In genomic region chr17:9072626-9073339, GRCh38 we compare ENCODE assay signal across 15 cellular contexts. TPM values are rescaled to one million over a fixed set of nuclear protein-coding genes. Genes with fewer than 3 reads are reported as not detected.
DNase-seq lines count a peak whose midpoint lies in the region; ATAC-seq and TF ChIP-seq lines count a peak whose summit lies in the region.
"Had no signal": no experiment of that assay in that cellular context is flagged by ENCODE, and none has a peak within 500 bp of the region (broad histone marks: within the 10 kb centered on the region; RNA-seq: fewer than 3 reads in every experiment).

No MANE protein-coding gene starts in this region.

- no peaks in the 10 kb centered on the region for H3K27me3 ChIP-seq in prostate gland (replicated peaks; ENCODE audit: insufficient read depth)

- peaks cover 47% of the 10 kb centered on the region for H3K9me3 Mint-ChIP-seq in HFFc6
- H3K9me3 Mint-ChIP-seq in stimulated activated memory B cell treated with anti-CD40 and anti-IgM and Interleukin-4, amounts not matched to agents 10 μg/mL and 1 μg/mL and 100 μg/mL, for 72 hours: no peaks in the 10 kb centered on the region
- H3K9me3 Mint-ChIP-seq: activated CD8-positive, alpha-beta T cell treated with anti-CD3 and anti-CD28 coated beads for 36 hours had no signal

- intact Hi-C loops in Right ventricle myocardium inferior (cut with DNase I): no loop called here
- intact Hi-C loops in cardiac septum (cut with DNase I): no loop called here
- intact Hi-C loops in prostate gland (cut with DNase I): no loop called here

- peaks cover 5% of the 10 kb centered on the region; the same call in 1 of the 2 replicates for H3K36me3 Mint-ChIP-seq in HFFc6 (ENCODE audit: low read depth)
- H3K36me3 Mint-ChIP-seq in stimulated activated memory B cell treated with anti-CD40 and anti-IgM and Interleukin-4, amounts not matched to agents 10 μg/mL and 1 μg/mL and 100 μg/mL, for 72 hours: no peaks in the 10 kb centered on the region

- ATAC-seq in Right ventricle myocardium inferior: peak; percentile 47
- no peak for ATAC-seq in stimulated activated memory B cell treated with anti-CD40 and anti-IgM and Interleukin-4, amounts not matched to agents 10 μg/mL and 1 μg/mL and 100 μg/mL, for 72 hours
- ATAC-seq: activated CD8-positive, alpha-beta T cell treated with anti-CD3 and anti-CD28 coated beads for 36 hours had no signal

- H3K4me1 ChIP-seq in prostate gland (replicated peaks): no peaks in the 10 kb centered on the region
- H3K4me1 ChIP-seq: Caco-2 had no signal

- WGBS in prostate gland: 43% methylated on average over 19 of the region's 19 CpGs

- no peak overlapping the region for H3K4me3 ChIP-seq in prostate gland

- no peak overlapping the region for H3K4me3 Mint-ChIP-seq in HFFc6
- no peak overlapping the region for H3K4me3 Mint-ChIP-seq in stimulated activated memory B cell treated with anti-CD40 and anti-IgM and Interleukin-4, amounts not matched to agents 10 μg/mL and 1 μg/mL and 100 μg/mL, for 72 hours
- H3K4me3 Mint-ChIP-seq: activated CD8-positive, alpha-beta T cell treated with anti-CD3 and anti-CD28 coated beads for 36 hours had no signal

- TF ChIP-seq CTCF in prostate gland (IDR thresholded peaks at IDR 0.05) (no peak), HFFc6 (IDR thresholded peaks at IDR 0.05) (no peak)

- peak overlapping the region in 1 of 2 donors; percentile 63 for H3K27ac ChIP-seq in prostate gland

- H3K27ac Mint-ChIP-seq in HFFc6: no peak overlapping the region
- H3K27ac Mint-ChIP-seq in stimulated activated memory B cell treated with anti-CD40 and anti-IgM and Interleukin-4, amounts not matched to agents 10 μg/mL and 1 μg/mL and 100 μg/mL, for 72 hours: no peak overlapping the region
- H3K27ac Mint-ChIP-seq: activated CD8-positive, alpha-beta T cell treated with anti-CD3 and anti-CD28 coated beads for 36 hours had no signal

- no peaks in the 10 kb centered on the region for H3K4me1 Mint-ChIP-seq in HFFc6 (ENCODE audit: low read depth)
- H3K4me1 Mint-ChIP-seq in stimulated activated memory B cell treated with anti-CD40 and anti-IgM and Interleukin-4, amounts not matched to agents 10 μg/mL and 1 μg/mL and 100 μg/mL, for 72 hours: no peaks in the 10 kb centered on the region

- peak; percentile 78 for DNase-seq in Right ventricle myocardium inferior (ENCODE audit: missing footprints)
- DNase-seq in cardiac septum (ENCODE audit: low spot score): no peak
- DNase-seq in iris pigment epithelial cell (ENCODE audit: low read depth): peak; percentile 4
- peak; percentile 81 for DNase-seq in prostate gland (ENCODE audit: low spot score)
- DNase-seq in glomerular visceral epithelial cell (ENCODE audit: extremely low spot score): no peak
- DNase-seq in HFFc6: no peak
- DNase-seq in SHP77 treated with DMSO at 0.1 percent for 48 hours (lab: John Stamatoyannopoulos, UW): no peak
- DNase-seq: activated CD8-positive, alpha-beta T cell treated with anti-CD3 and anti-CD28 coated beads for 36 hours; activated gamma-delta T cell; Caco-2; central memory CD4-positive, alpha-beta T cell; NCI-H1092 treated with DMSO at 0.1 percent for 48 hours; NCI-H510A; RPMI8226 had no signal

- no peak for TF ChIP-seq POLR2A in prostate gland (IDR thresholded peaks at IDR 0.05)

- H3K36me3 ChIP-seq in prostate gland: no peaks in the 10 kb centered on the region

- no peaks in the 10 kb centered on the region for H3K9me3 ChIP-seq in prostate gland
- H3K9me3 ChIP-seq: Caco-2 had no signal

- peaks cover 2% of the 10 kb centered on the region; the same call in 1 of the 2 replicates for H3K27me3 Mint-ChIP-seq in HFFc6 (ENCODE audit: insufficient read depth)
- H3K27me3 Mint-ChIP-seq in stimulated activated memory B cell treated with anti-CD40 and anti-IgM and Interleukin-4, amounts not matched to agents 10 μg/mL and 1 μg/mL and 100 μg/mL, for 72 hours: peaks cover 32% of the 10 kb centered on the region

RNA-seq across cellular contexts. Expression of gene NTN1, which starts 51.5 kb away (rescaled TPM):
- total RNA-seq in Right ventricle myocardium inferior: 24.5 TPM
- 11.5 TPM for total RNA-seq in cardiac septum
- 10 to 100 TPM in 1 of 2 donors, 1 to 10 TPM in 1; 9.2 to 11.4 TPM for total RNA-seq in prostate gland
- not detected for total RNA-seq in HFFc6 (2021; fragmentation: NEBNext Ultra II Directional; extraction: Animal tissue kit (Norgen Biotek cat#: 25700))

Comparison
In these comparisons a context has a peak if more than half of its experiments do, and no peak if none do; other contexts are left out.
1. DNase-seq: peak in Right ventricle myocardium inferior (single experiment), iris pigment epithelial cell (single experiment) and prostate gland (single experiment); none in cardiac septum (single experiment), glomerular visceral epithelial cell (single experiment), HFFc6 (single experiment) and SHP77 treated with DMSO at 0.1 percent for 48 hours (single experiment).
2. RNA of gene NTN1, which starts 51.5 kb away (total RNA-seq): 24.5 TPM in Right ventricle myocardium inferior (single experiment), 11.5 TPM in cardiac septum (single experiment) and 9.2 to 11.4 TPM in prostate gland; not detected in HFFc6; every median in the first group is over 10 times any median in the second.